8 cellular contexts compared by ENCODE assay signal in the genomic region with DNA sequence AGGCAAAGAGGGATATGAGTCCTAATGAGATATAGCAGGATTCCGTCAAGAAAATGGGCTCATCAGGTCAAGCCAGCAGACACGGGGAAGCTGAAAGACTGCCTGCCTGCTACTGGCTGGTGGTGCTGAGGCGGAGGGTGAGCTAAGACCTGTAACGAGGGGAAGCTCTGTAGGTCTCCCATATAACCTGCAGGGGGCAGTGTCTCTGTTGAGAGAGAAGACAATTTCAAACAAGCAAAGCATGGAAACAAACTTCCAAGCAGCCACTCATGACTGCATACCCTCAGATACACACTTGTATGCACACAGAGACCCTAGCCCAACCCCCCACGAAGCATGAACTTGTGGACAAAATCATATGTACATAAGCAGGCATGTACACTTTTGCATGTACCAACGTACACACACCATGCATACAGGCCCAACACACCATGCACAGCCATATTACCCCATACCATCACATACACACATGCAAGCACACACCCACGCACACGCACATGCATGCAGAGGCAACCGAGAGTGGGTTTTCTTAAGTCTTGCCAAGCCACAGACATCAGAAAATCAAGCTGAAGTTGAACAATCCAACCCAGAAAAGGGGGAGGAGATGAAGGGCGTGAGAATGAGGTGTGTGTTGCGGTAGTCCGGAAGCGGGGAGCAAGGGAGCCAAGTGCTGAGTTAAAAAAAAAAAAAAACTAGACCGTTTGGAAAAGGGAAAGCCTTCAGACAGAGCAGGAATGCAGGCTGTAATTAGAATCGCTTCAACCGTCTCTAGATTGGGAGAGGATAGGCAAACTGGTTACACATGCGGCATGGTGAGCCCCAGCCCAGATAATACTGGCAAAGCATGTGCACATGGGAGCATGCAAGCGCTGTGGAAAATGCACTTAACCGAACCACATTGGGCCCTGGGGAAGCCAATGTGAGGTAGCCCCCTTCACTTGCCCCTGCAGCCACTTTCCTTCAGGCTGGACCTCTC.
A peak's percentile ranks its signal among the peaks of the same experiment; 100 is the strongest.
DNase-seq lines count a peak whose midpoint lies in the region; ATAC-seq and TF ChIP-seq lines count a peak whose summit lies in the region.

No MANE protein-coding gene starts in this region.

- ATAC-seq in gastrocnemius medialis (peak in 1 of 2 donors; percentile 39), GM19397 (IDR thresholded peaks at IDR 0.05; ENCODE audit: unreplicated experiment) (no peak)

- H3K4me3 ChIP-seq in HEK293 (ENCODE audit: low read depth, low read length): no peak overlapping the region
- H3K4me3 ChIP-seq in gastrocnemius medialis: no peak overlapping the region

- CTCF ChIA-PET in HEK293 (lab: Yijun Ruan, JAX): interaction anchor here (0.6 to 2.9 kb wide), 41 partner anchors 8 to 1562 kb away, joined by 3 to 37 read pairs (median 4); partner anchors contain the start of genes EFNB1 and PJA1
- CTCF ChIA-PET in activated naive CD4-positive, alpha-beta T cell treated with anti-CD3 and anti-CD28 coated beads for 36 hours (lab: Charles Lee): interaction anchor here (0.6 to 1.1 kb wide), 5 partner anchors 29 to 884 kb away, joined by 3 to 9 read pairs (median 3); no protein-coding TSS in a partner anchor

- intact Hi-C loops in activated naive CD4-positive, alpha-beta T cell treated with anti-CD3 and anti-CD28 coated beads for 36 hours (cut with micrococcal nuclease): loop anchor here (1.0 to 10.0 kb wide), 4 partner anchors 128 to 293 kb away; partner anchors contain the start of gene EFNB1
- intact Hi-C loops in gastrocnemius medialis (cut with DNase I; ENCODE audit: low total_unique reads): loop anchor here (1.0 kb wide), 1 partner anchor 128 kb away; no protein-coding TSS in a partner anchor

- H3K36me3 ChIP-seq in HEK293 (ENCODE audit: control insufficient read depth in 2 of 2, insufficient read depth in 1 of 2, low read length in 2 of 2): no peaks in the 10 kb centered on the region
- no peaks in the 10 kb centered on the region for H3K36me3 ChIP-seq in gastrocnemius medialis

- H3K27ac Mint-ChIP-seq in activated naive CD4-positive, alpha-beta T cell treated with anti-CD3 and anti-CD28 coated beads for 36 hours: no peak overlapping the region
- H3K27ac Mint-ChIP-seq in glutamatergic neuron (ENCODE audit: unreplicated experiment): no peak overlapping the region

- no peak overlapping the region for H3K4me3 Mint-ChIP-seq in activated naive CD4-positive, alpha-beta T cell treated with anti-CD3 and anti-CD28 coated beads for 36 hours
- no peak overlapping the region for H3K4me3 Mint-ChIP-seq in glutamatergic neuron (ENCODE audit: unreplicated experiment)

- no peaks in the 10 kb centered on the region for H3K27me3 Mint-ChIP-seq in activated naive CD4-positive, alpha-beta T cell treated with anti-CD3 and anti-CD28 coated beads for 36 hours (ENCODE audit: low read depth)
- H3K27me3 Mint-ChIP-seq in glutamatergic neuron (ENCODE audit: unreplicated experiment): no peaks in the 10 kb centered on the region

- DNase-seq in NCI-H2107 treated with DMSO at 0.1 percent for 48 hours (lab: John Stamatoyannopoulos, UW; ENCODE audit: unreplicated experiment) (peak; percentile 18), NCI-H2107 (lab: John Stamatoyannopoulos, UW) (no peak), NCI-H345 (lab: John Stamatoyannopoulos, UW) (peak; percentile 17), glutamatergic neuron (peak; percentile 49), gastrocnemius medialis (peak in 1 of 2 donors; percentile 28)
- peak; percentile 45 for DNase-seq in activated naive CD4-positive, alpha-beta T cell treated with anti-CD3 and anti-CD28 coated beads for 36 hours

- no peaks in the 10 kb centered on the region for H3K9me3 ChIP-seq in HEK293 (ENCODE audit: control insufficient read depth, insufficient read depth, low read depth, low read length)
- no peaks in the 10 kb centered on the region for H3K9me3 ChIP-seq in gastrocnemius medialis

- H3K27ac ChIP-seq in HEK293 (ENCODE audit: extremely low read depth, low read depth, low read length) (no peak overlapping the region), gastrocnemius medialis (no peak overlapping the region)

- H3K9me3 Mint-ChIP-seq in activated naive CD4-positive, alpha-beta T cell treated with anti-CD3 and anti-CD28 coated beads for 36 hours: no peaks in the 10 kb centered on the region
- no peaks in the 10 kb centered on the region for H3K9me3 Mint-ChIP-seq in glutamatergic neuron (ENCODE audit: unreplicated experiment)

- no peaks in the 10 kb centered on the region for H3K4me1 Mint-ChIP-seq in activated naive CD4-positive, alpha-beta T cell treated with anti-CD3 and anti-CD28 coated beads for 36 hours (ENCODE audit: low read depth)
- no peaks in the 10 kb centered on the region for H3K4me1 Mint-ChIP-seq in glutamatergic neuron (ENCODE audit: low read depth, unreplicated experiment)

- in situ Hi-C loops in gastrocnemius medialis (cut with MboI; ENCODE audit: low sequenced_read_pairs in 4 of 4): loop anchor here in 2 of 4 donors (10.0 to 25.0 kb wide), 2 partner anchors 107 to 121 kb away; no protein-coding TSS in a partner anchor

- H3K36me3 Mint-ChIP-seq in activated naive CD4-positive, alpha-beta T cell treated with anti-CD3 and anti-CD28 coated beads for 36 hours (ENCODE audit: low read depth): no peaks in the 10 kb centered on the region
- H3K36me3 Mint-ChIP-seq in glutamatergic neuron (ENCODE audit: unreplicated experiment): no peaks in the 10 kb centered on the region

- H3K27me3 ChIP-seq in gastrocnemius medialis: no peaks in the 10 kb centered on the region

- POLR2A ChIA-PET in HEK293 (lab: Yijun Ruan, JAX): interaction anchor here (0.7 to 1.0 kb wide), 3 partner anchors 71 to 267 kb away, joined by 3 to 8 read pairs (median 3); partner anchors contain the start of genes EFNB1 and PJA1

- H3K4me1 ChIP-seq in HEK293 (ENCODE audit: control insufficient read depth, insufficient read depth, low read length) (no peaks in the 10 kb centered on the region), gastrocnemius medialis (no peaks in the 10 kb centered on the region)

- TF ChIP-seq POLR2A in gastrocnemius medialis (IDR thresholded peaks at IDR 0.05): no peak

- TF ChIP-seq CTCF in HEK293 (tag by site-specific recombination; IDR thresholded peaks at IDR 0.05) (peak; percentile 60; the same call in 1 of the 2 replicates), glutamatergic neuron (IDR thresholded peaks at IDR 0.05; ENCODE audit: partially characterized antibody, unreplicated experiment) (peak; percentile 41), gastrocnemius medialis (IDR thresholded peaks at IDR 0.05 in 4 of 5, conservative IDR thresholded peaks at IDR 0.05 in 1 of 5) (peak in 4 of 5 experiments; percentile 10 to 56 (median 40))

TF ChIP-seq in HEK293, 187 proteins besides CTCF, POLR2A, EP300 and RAD21 (continues in another document):
- TF ChIP-seq ZNF792 (tag by site-specific recombination; IDR thresholded peaks at IDR 0.05) (no peak), ZFHX2 (tag by site-specific recombination; conservative IDR thresholded peaks at IDR 0.05) (peak; percentile 65), BCL11A (tag by site-specific recombination; IDR thresholded peaks at IDR 0.05; ENCODE audit: low read depth) (no peak), ZNF341 (tag by site-specific recombination; IDR thresholded peaks at IDR 0.05; ENCODE audit: low read depth) (no peak), ZNF174 (tag by site-specific recombination; IDR thresholded peaks at IDR 0.05) (no peak), ZNF530 (tag by site-specific recombination; IDR thresholded peaks at IDR 0.05; ENCODE audit: low read depth) (no peak), PRDM10 (tag by site-specific recombination; IDR thresholded peaks at IDR 0.05) (no peak), ZNF549 (tag by site-specific recombination; IDR thresholded peaks at IDR 0.05) (no peak), MEIS1 (CRISPR knock-in tag; IDR thresholded peaks at IDR 0.05; ENCODE audit: borderline replicate concordance) (no peak), ZNF138 (tag by site-specific recombination; IDR thresholded peaks at IDR 0.05; ENCODE audit: borderline replicate concordance) (no peak), ZBTB1 (tag by site-specific recombination; IDR thresholded peaks at IDR 0.05) (no peak), ZIC2 (tag by site-specific recombination; IDR thresholded peaks at IDR 0.05) (no peak), ZBTB26 (tag by site-specific recombination; optimal IDR thresholded peaks at IDR 0.05) (peak; percentile 11)
